ENCODE assay signal across 1 cellular context in genomic region chr6:15520616-15521203, GRCh38.
TF ChIP-seq lines count a peak whose summit lies in the region.

No MANE protein-coding gene starts in this region.

TF ChIP-seq in K562, 482 proteins besides CTCF, POLR2A, EP300 and RAD21:
- TF ChIP-seq THRB (CRISPR knock-in tag; conservative IDR thresholded peaks at IDR 0.05) (no peak), RBM22 (IDR thresholded peaks at IDR 0.05; ENCODE audit: low read depth, low read length, poor library complexity, severe bottlenecking) (peak; percentile 61), SUPT5H (IDR thresholded peaks at IDR 0.05) (peak; percentile 17; the same call in 1 of the 2 replicates), POLR2G (IDR thresholded peaks at IDR 0.05; ENCODE audit: low read depth, low read length) (peak; percentile 30; the same call in 1 of the 2 replicates)
